8 cellular contexts compared by ENCODE assay signal in genomic region chr20:47319517-47320252, GRCh38. TPM values are rescaled to one million over a fixed set of nuclear protein-coding genes. Genes with fewer than 3 reads are reported as not detected.
A peak's percentile ranks its signal among the peaks of the same experiment; 100 is the strongest.
DNase-seq lines count a peak whose midpoint lies in the region; ATAC-seq and TF ChIP-seq lines count a peak whose summit lies in the region.

No MANE protein-coding gene starts in this region.

- TF ChIP-seq CTCF in cardiac muscle cell (IDR thresholded peaks at IDR 0.05; ENCODE audit: low read depth, low read length) (no peak), activated B cell treated with CpG ODN at 0.5 μM for 24 hours (IDR thresholded peaks at IDR 0.05) (no peak), fibroblast of pulmonary artery (IDR thresholded peaks at IDR 0.05; ENCODE audit: low read length, missing control alignments) (no peak), neural cell (IDR thresholded peaks at IDR 0.05; ENCODE audit: poor library complexity, severe bottlenecking) (no peak)

- POLR2A ChIA-PET in activated B cell treated with CpG ODN at 0.5 μM for 24 hours (lab: Charles Lee): no interaction called here

- H3F3A ChIP-seq in neural cell (ENCODE audit: insufficient read depth, low read length, poor library complexity, severe bottlenecking): peaks cover 4% of the 10 kb centered on the region

- ATAC-seq in activated B cell treated with CpG ODN at 0.5 μM for 24 hours (ENCODE audit: low read depth): no peak
- ATAC-seq in GM18502 (IDR thresholded peaks at IDR 0.05; ENCODE audit: poor library complexity, unreplicated experiment): no peak
- no peak for ATAC-seq in HG03565 (IDR thresholded peaks at IDR 0.05; ENCODE audit: unreplicated experiment)

- no peak overlapping the region for H3K4me3 Mint-ChIP-seq in activated B cell treated with CpG ODN at 0.5 μM for 24 hours

- no peaks in the 10 kb centered on the region for H3K9me3 ChIP-seq in cardiac muscle cell (ENCODE audit: low read depth)
- no peaks in the 10 kb centered on the region for H3K9me3 ChIP-seq in neural cell (ENCODE audit: low read length)

- no peak overlapping the region for H2AFZ ChIP-seq in neural cell (ENCODE audit: low read depth, low read length)

- peaks cover 19% of the 10 kb centered on the region for H3K36me3 Mint-ChIP-seq in activated B cell treated with CpG ODN at 0.5 μM for 24 hours (ENCODE audit: low read depth)

- peak overlapping the region; percentile 84 for H3K27ac Mint-ChIP-seq in activated B cell treated with CpG ODN at 0.5 μM for 24 hours

- H3K9me3 Mint-ChIP-seq in activated B cell treated with CpG ODN at 0.5 μM for 24 hours: no peaks in the 10 kb centered on the region

- peak overlapping the region; percentile 97 for H3K27ac ChIP-seq in cardiac muscle cell
- peak overlapping the region; percentile 51 for H3K27ac ChIP-seq in neural cell (ENCODE audit: low read length)

- no peaks in the 10 kb centered on the region for H4K20me1 ChIP-seq in neural cell (ENCODE audit: insufficient read depth)

- no peaks in the 10 kb centered on the region for H3K9me2 ChIP-seq in neural cell (ENCODE audit: insufficient read depth, low read length)

- no peak overlapping the region for H3K4me3 ChIP-seq in cardiac muscle cell
- peak overlapping the region; percentile 34 for H3K4me3 ChIP-seq in fibroblast of pulmonary artery (replicated peaks; ENCODE audit: low read depth, low read length)
- peak overlapping the region; percentile 57 for H3K4me3 ChIP-seq in neural cell (ENCODE audit: low read length)

- DNase-seq in cardiac muscle cell (ENCODE audit: low read depth in 1 of 2, low spot score in 1 of 2): peak; percentile 41 to 96
- DNase-seq in cardiac septum (ENCODE audit: low spot score): no peak
- DNase-seq in activated B cell treated with CpG ODN at 0.5 μM for 24 hours: no peak
- DNase-seq in fibroblast of pulmonary artery (ENCODE audit: low read depth): peak; percentile 93
- DNase-seq in DMS 273 treated with DMSO at 0.1 percent for 48 hours (lab: John Stamatoyannopoulos, UW): no peak

- peak overlapping the region; percentile 54 for H3K9ac ChIP-seq in neural cell (ENCODE audit: low read length)

- H3K4me2 ChIP-seq in neural cell (ENCODE audit: low read length): peak overlapping the region; percentile 62

- CTCF ChIA-PET in activated B cell treated with CpG ODN at 0.5 μM for 24 hours (lab: Charles Lee): interaction anchor here (0.5 to 5.3 kb wide), 2 partner anchors 8 to 64 kb away, joined by 3 to 27 read pairs; no protein-coding TSS in a partner anchor

- TF ChIP-seq EP300 in neural cell (conservative IDR thresholded peaks at IDR 0.05; ENCODE audit: poor library complexity, severe bottlenecking): no peak

- intact Hi-C loops in cardiac septum (cut with DNase I) (loop anchor here (1.0 to 2.0 kb wide), 2 partner anchors 15 to 40 kb away; no protein-coding TSS in a partner anchor), activated B cell treated with CpG ODN at 0.5 μM for 24 hours (cut with micrococcal nuclease) (no loop called here)

- H3K79me2 ChIP-seq in neural cell (replicated peaks; ENCODE audit: insufficient read depth, low read length): peaks cover 7% of the 10 kb centered on the region

- H3K27me3 ChIP-seq in cardiac muscle cell (no peaks in the 10 kb centered on the region), neural cell (ENCODE audit: insufficient read depth, low read depth, low read length) (no peaks in the 10 kb centered on the region)

- H3K4me1 ChIP-seq in cardiac muscle cell (ENCODE audit: low read depth): peaks cover 52% of the 10 kb centered on the region

- peaks cover 61% of the 10 kb centered on the region for H3K4me1 Mint-ChIP-seq in activated B cell treated with CpG ODN at 0.5 μM for 24 hours

- TF ChIP-seq RAD21 in neural cell (conservative IDR thresholded peaks at IDR 0.05): no peak

- H3K36me3 ChIP-seq in cardiac muscle cell (no peaks in the 10 kb centered on the region), neural cell (ENCODE audit: insufficient read depth, low read length) (no peaks in the 10 kb centered on the region)

- H3K27me3 Mint-ChIP-seq in activated B cell treated with CpG ODN at 0.5 μM for 24 hours: no peaks in the 10 kb centered on the region

TF ChIP-seq in neural cell, 6 proteins besides CTCF, POLR2A, EP300 and RAD21:
- TF ChIP-seq POLR2AphosphoS5 (IDR thresholded peaks at IDR 0.05) (no peak), TAF1 (IDR thresholded peaks at IDR 0.05; ENCODE audit: low read depth) (no peak), EZH2 (IDR thresholded peaks at IDR 0.05; ENCODE audit: borderline replicate concordance, insufficient read depth, low read length, poor library complexity, severe bottlenecking) (no peak), MXI1 (conservative IDR thresholded peaks at IDR 0.05; ENCODE audit: poor library complexity, severe bottlenecking) (no peak), SMC3 (conservative IDR thresholded peaks at IDR 0.05; ENCODE audit: poor library complexity) (no peak)
- TF ChIP-seq, protein P1, sequence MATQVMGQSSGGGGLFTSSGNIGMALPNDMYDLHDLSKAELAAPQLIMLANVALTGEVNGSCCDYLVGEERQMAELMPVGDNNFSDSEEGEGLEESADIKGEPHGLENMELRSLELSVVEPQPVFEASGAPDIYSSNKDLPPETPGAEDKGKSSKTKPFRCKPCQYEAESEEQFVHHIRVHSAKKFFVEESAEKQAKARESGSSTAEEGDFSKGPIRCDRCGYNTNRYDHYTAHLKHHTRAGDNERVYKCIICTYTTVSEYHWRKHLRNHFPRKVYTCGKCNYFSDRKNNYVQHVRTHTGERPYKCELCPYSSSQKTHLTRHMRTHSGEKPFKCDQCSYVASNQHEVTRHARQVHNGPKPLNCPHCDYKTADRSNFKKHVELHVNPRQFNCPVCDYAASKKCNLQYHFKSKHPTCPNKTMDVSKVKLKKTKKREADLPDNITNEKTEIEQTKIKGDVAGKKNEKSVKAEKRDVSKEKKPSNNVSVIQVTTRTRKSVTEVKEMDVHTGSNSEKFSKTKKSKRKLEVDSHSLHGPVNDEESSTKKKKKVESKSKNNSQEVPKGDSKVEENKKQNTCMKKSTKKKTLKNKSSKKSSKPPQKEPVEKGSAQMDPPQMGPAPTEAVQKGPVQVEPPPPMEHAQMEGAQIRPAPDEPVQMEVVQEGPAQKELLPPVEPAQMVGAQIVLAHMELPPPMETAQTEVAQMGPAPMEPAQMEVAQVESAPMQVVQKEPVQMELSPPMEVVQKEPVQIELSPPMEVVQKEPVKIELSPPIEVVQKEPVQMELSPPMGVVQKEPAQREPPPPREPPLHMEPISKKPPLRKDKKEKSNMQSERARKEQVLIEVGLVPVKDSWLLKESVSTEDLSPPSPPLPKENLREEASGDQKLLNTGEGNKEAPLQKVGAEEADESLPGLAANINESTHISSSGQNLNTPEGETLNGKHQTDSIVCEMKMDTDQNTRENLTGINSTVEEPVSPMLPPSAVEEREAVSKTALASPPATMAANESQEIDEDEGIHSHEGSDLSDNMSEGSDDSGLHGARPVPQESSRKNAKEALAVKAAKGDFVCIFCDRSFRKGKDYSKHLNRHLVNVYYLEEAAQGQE (IDR thresholded peaks at IDR 0.05; ENCODE audit: borderline replicate concordance): peak; percentile 74

RNA-seq across cellular contexts. Expression of gene ZMYND8, which starts 36.8 kb away (rescaled TPM):
- total RNA-seq in cardiac muscle cell (33.0 and 45.0 TPM in 2 replicates), cardiac septum (25.7 TPM), activated B cell treated with CpG ODN at 0.5 μM for 24 hours (42.6 and 44.7 TPM in 2 replicates)
- polyA plus RNA-seq in cardiac muscle cell (27.5 and 27.6 TPM in 2 replicates), neural cell (16.8 and 20.5 TPM in 2 replicates)
- polyA minus RNA-seq in neural cell: 35.3 and 42.6 TPM in 2 replicates

Comparison
In these comparisons a context has a peak if more than half of its experiments do, and no peak if none do; other contexts are left out.
1. DNase-seq: peak in cardiac muscle cell (2 of 2) and fibroblast of pulmonary artery (single experiment); none in cardiac septum (single experiment), activated B cell treated with CpG ODN at 0.5 μM for 24 hours (single experiment) and DMS 273 treated with DMSO at 0.1 percent for 48 hours (single experiment).